8 cellular contexts compared by ENCODE assay signal in the genomic region with DNA sequence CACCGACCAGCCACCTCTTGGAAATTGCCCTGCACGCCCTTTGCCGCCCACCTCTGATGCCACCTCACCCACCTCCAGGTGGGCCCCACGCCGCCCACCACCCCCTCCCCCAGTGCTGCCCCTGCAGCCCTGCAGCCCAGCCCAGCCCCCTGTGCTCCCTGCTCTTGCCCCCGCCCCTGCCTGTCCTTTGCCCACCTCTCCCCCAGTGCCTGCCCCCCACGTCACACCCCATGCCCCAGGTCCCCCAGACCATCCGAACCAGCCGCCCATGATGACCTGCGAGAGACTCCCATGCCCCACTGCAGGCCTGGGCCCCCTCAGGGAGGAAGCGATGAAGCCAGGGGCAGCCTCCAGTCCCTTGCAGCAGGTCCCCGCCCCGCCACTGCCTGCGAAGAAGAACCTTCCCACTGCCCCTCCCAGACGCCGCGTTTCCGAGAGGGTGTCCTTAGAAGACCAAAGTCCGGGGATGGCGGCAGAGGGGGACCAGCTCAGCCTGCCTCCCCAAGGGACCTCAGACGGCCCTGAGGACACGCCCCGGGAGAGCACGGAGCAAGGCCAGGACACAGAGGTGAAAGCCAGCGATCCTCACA.
DNase-seq lines count a peak whose midpoint lies in the region; ATAC-seq, FAIRE-seq and TF ChIP-seq lines count a peak whose summit lies in the region.

No MANE protein-coding gene starts in this region.

- H3K4me3 ChIP-seq in right cardiac atrium (ENCODE audit: low read length), result no peak overlapping the region
- no peak overlapping the region for H3K4me3 ChIP-seq in SK-N-SH (ENCODE audit: low read depth in 2 of 2, low read length in 1 of 2)

- H3K36me3 ChIP-seq in SK-N-SH (replicated peaks in 1 of 2; ENCODE audit: control insufficient read depth in 1 of 2, insufficient read depth in 2 of 2, low read length in 1 of 2), result peaks cover 4 to 7% of the 10 kb centered on the region in 2 experiments

- no peaks in the 10 kb centered on the region for H4K20me1 ChIP-seq in SK-N-SH (ENCODE audit: insufficient read depth)

- H3K27ac ChIP-seq in right cardiac atrium (ENCODE audit: low read length) (no peak overlapping the region), SK-N-SH (ENCODE audit: low read depth in 2 of 2, low read length in 1 of 2) (no peak overlapping the region)

- H3K4me1 ChIP-seq in right cardiac atrium (ENCODE audit: control insufficient read depth, insufficient read depth, low read length) (no peaks in the 10 kb centered on the region), SK-N-SH (ENCODE audit: control insufficient read depth in 1 of 2, insufficient read depth in 2 of 2, low read depth in 1 of 2, low read length in 1 of 2) (peaks cover 5 to 17% of the 10 kb centered on the region in 2 experiments; a peak in 3 of 4 replicates)

- H3K9me3 ChIP-seq in right cardiac atrium (ENCODE audit: control insufficient read depth, low read length) (no peaks in the 10 kb centered on the region), SK-N-SH (no peaks in the 10 kb centered on the region)

- intact Hi-C loops in activated CD8-positive, alpha-beta T cell treated with anti-CD3 and anti-CD28 coated beads for 36 hours (cut with micrococcal nuclease), result loop anchor here (5.0 kb wide), 1 partner anchor 35 kb away; no protein-coding TSS in a partner anchor
- intact Hi-C loops in right cardiac atrium (cut with DNase I), result no loop called here

- WGBS in right cardiac atrium, result 80% methylated on average over 25 of the region's 25 CpGs
- 83% methylated on average over 16 of the region's 25 CpGs for WGBS in SK-N-SH (ENCODE audit: low lambda C conversion rate)

- H3K36me3 Mint-ChIP-seq in activated CD8-positive, alpha-beta T cell treated with anti-CD3 and anti-CD28 coated beads for 36 hours (ENCODE audit: low read depth), result peaks cover 59% of the 10 kb centered on the region

- H3K79me2 ChIP-seq in SK-N-SH (ENCODE audit: insufficient read depth), result peaks cover 5% of the 10 kb centered on the region; the same call in 1 of the 2 replicates

- TF ChIP-seq EP300 in SK-N-SH (IDR thresholded peaks at IDR 0.05; ENCODE audit: borderline replicate concordance in 1 of 2, low read depth in 1 of 2, low read length in 1 of 2), result no peak

- peaks cover 18% of the 10 kb centered on the region for H3F3A ChIP-seq in SK-N-SH (replicated peaks; ENCODE audit: insufficient read depth)

- no peaks in the 10 kb centered on the region for H3K9me3 Mint-ChIP-seq in activated CD8-positive, alpha-beta T cell treated with anti-CD3 and anti-CD28 coated beads for 36 hours

- CTCF ChIA-PET in activated CD8-positive, alpha-beta T cell treated with anti-CD3 and anti-CD28 coated beads for 36 hours (lab: Charles Lee), result interaction anchor here (0.9 to 5.5 kb wide), 7 partner anchors 16 to 74 kb away, joined by 3 to 38 read pairs (median 6); no protein-coding TSS in a partner anchor
- CTCF ChIA-PET in SK-N-SH (lab: Yijun Ruan, JAX) (interaction anchor here (0.9 to 1.3 kb wide), 2 partner anchors 29 to 32 kb away, joined by 3 to 4 read pairs; no protein-coding TSS in a partner anchor), HEK293T (lab: Yijun Ruan, JAX) (no interaction called here)

- POLR2A ChIA-PET in activated CD8-positive, alpha-beta T cell treated with anti-CD3 and anti-CD28 coated beads for 36 hours (lab: Charles Lee), result interaction anchor here (1.0 to 1.8 kb wide), 6 partner anchors 18 to 113 kb away, joined by 3 to 9 read pairs (median 4); no protein-coding TSS in a partner anchor
- POLR2A ChIA-PET in SK-N-SH (lab: Yijun Ruan, JAX) (no interaction called here), HEK293T (lab: Yijun Ruan, JAX) (no interaction called here)

- H3K27me3 Mint-ChIP-seq in activated CD8-positive, alpha-beta T cell treated with anti-CD3 and anti-CD28 coated beads for 36 hours, result no peaks in the 10 kb centered on the region

- H3K27ac Mint-ChIP-seq in activated CD8-positive, alpha-beta T cell treated with anti-CD3 and anti-CD28 coated beads for 36 hours, result peak overlapping the region; percentile 97

- no peak for FAIRE-seq in RCC 7860 (lab: Jason Lieb, UNC)

- no peaks in the 10 kb centered on the region for H3K9me2 ChIP-seq in SK-N-SH

- ATAC-seq in activated CD8-positive, alpha-beta T cell treated with anti-CD3 and anti-CD28 coated beads for 36 hours, result peak; percentile 7
- ATAC-seq in right cardiac atrium (peak; percentile 32 to 37), GM18907 (IDR thresholded peaks at IDR 0.05; ENCODE audit: unreplicated experiment) (no peak)

- no peak overlapping the region for H3K9ac ChIP-seq in SK-N-SH

- no peak for TF ChIP-seq RAD21 in SK-N-SH (IDR thresholded peaks at IDR 0.05; ENCODE audit: low read length)

- peak; percentile 50 for DNase-seq in GM20000 (ENCODE audit: low spot score)
- DNase-seq in activated CD8-positive, alpha-beta T cell treated with anti-CD3 and anti-CD28 coated beads for 36 hours, result peak; percentile 69
- peak; percentile 60 to 87 (median 78) for DNase-seq in right cardiac atrium
- DNase-seq in stimulated activated naive CD4-positive, alpha-beta T cell (lab: John Stamatoyannopoulos, UW), result peak in 4 of 6 experiments; percentile 14 to 39 (median 28)
- DNase-seq in SK-N-SH, result no peak
- no peak for DNase-seq in HEK293T (ENCODE audit: extremely low spot score)
- DNase-seq in RCC 7860 (ENCODE audit: low spot score), result no peak

- no peaks in the 10 kb centered on the region for H3K27me3 ChIP-seq in right cardiac atrium (ENCODE audit: control insufficient read depth, insufficient read depth)
- no peaks in the 10 kb centered on the region for H3K27me3 ChIP-seq in SK-N-SH (ENCODE audit: insufficient read depth)

- peaks cover 73% of the 10 kb centered on the region for H3K4me1 Mint-ChIP-seq in activated CD8-positive, alpha-beta T cell treated with anti-CD3 and anti-CD28 coated beads for 36 hours (ENCODE audit: low read depth)

- no peak overlapping the region for H3K4me2 ChIP-seq in SK-N-SH

- no peak overlapping the region for H2AFZ ChIP-seq in SK-N-SH (ENCODE audit: low read depth)

- TF ChIP-seq CTCF in GM20000 (IDR thresholded peaks at IDR 0.05; ENCODE audit: extremely low read depth, missing control alignments) (no peak), SK-N-SH (IDR thresholded peaks at IDR 0.05) (no peak)
- no peak for TF ChIP-seq CTCF in activated CD8-positive, alpha-beta T cell treated with anti-CD3 and anti-CD28 coated beads for 36 hours (IDR thresholded peaks at IDR 0.05)

- H3K4me3 Mint-ChIP-seq in activated CD8-positive, alpha-beta T cell treated with anti-CD3 and anti-CD28 coated beads for 36 hours, result peak overlapping the region; percentile 94

TF ChIP-seq in SK-N-SH, 30 proteins besides CTCF, POLR2A, EP300 and RAD21:
- TF ChIP-seq TCF12 (IDR thresholded peaks at IDR 0.05) (no peak), EZH2phosphoT487 (IDR thresholded peaks at IDR 0.05; ENCODE audit: borderline replicate concordance, low read depth) (no peak), TEAD4 (IDR thresholded peaks at IDR 0.05; ENCODE audit: borderline replicate concordance, insufficient read depth) (no peak), FOXJ3 (CRISPR knock-in tag; IDR thresholded peaks at IDR 0.05) (no peak), FOSL2 (IDR thresholded peaks at IDR 0.05; ENCODE audit: borderline replicate concordance, low read depth) (no peak), FOXM1 (IDR thresholded peaks at IDR 0.05; ENCODE audit: low read depth) (no peak), MXI1 (IDR thresholded peaks at IDR 0.05; ENCODE audit: low read depth, low read length) (no peak)
- TF ChIP-seq, protein P1, sequence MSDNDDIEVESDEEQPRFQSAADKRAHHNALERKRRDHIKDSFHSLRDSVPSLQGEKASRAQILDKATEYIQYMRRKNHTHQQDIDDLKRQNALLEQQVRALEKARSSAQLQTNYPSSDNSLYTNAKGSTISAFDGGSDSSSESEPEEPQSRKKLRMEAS (IDR thresholded peaks at IDR 0.05; ENCODE audit: low read depth), result no peak
- TF ChIP-seq, protein P2, sequence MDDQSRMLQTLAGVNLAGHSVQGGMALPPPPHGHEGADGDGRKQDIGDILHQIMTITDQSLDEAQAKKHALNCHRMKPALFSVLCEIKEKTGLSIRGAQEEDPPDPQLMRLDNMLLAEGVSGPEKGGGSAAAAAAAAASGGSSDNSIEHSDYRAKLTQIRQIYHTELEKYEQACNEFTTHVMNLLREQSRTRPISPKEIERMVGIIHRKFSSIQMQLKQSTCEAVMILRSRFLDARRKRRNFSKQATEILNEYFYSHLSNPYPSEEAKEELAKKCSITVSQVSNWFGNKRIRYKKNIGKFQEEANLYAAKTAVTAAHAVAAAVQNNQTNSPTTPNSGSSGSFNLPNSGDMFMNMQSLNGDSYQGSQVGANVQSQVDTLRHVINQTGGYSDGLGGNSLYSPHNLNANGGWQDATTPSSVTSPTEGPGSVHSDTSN (IDR thresholded peaks at IDR 0.05), result no peak

TF ChIP-seq in HEK293T, 16 proteins besides CTCF, POLR2A, EP300 and RAD21:
- TF ChIP-seq, protein P3, sequence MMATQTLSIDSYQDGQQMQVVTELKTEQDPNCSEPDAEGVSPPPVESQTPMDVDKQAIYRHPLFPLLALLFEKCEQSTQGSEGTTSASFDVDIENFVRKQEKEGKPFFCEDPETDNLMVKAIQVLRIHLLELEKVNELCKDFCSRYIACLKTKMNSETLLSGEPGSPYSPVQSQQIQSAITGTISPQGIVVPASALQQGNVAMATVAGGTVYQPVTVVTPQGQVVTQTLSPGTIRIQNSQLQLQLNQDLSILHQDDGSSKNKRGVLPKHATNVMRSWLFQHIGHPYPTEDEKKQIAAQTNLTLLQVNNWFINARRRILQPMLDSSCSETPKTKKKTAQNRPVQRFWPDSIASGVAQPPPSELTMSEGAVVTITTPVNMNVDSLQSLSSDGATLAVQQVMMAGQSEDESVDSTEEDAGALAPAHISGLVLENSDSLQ (IDR thresholded peaks at IDR 0.05), result no peak
- TF ChIP-seq CTBP1 (IDR thresholded peaks at IDR 0.05; ENCODE audit: borderline replicate concordance) (no peak), SP1 (IDR thresholded peaks at IDR 0.05) (no peak), FOXM1 (IDR thresholded peaks at IDR 0.05; ENCODE audit: borderline replicate concordance) (no peak), ZNF384 (IDR thresholded peaks at IDR 0.05) (no peak), FOXA1 (IDR thresholded peaks at IDR 0.05) (no peak), ELF4 (IDR thresholded peaks at IDR 0.05) (no peak), L3MBTL2 (conservative IDR thresholded peaks at IDR 0.05) (no peak), BHLHE40 (IDR thresholded peaks at IDR 0.05; ENCODE audit: borderline replicate concordance) (no peak), HDGF (IDR thresholded peaks at IDR 0.05; ENCODE audit: borderline replicate concordance) (no peak), NFRKB (IDR thresholded peaks at IDR 0.05) (no peak), FOXK2 (IDR thresholded peaks at IDR 0.05) (no peak), ARNT (IDR thresholded peaks at IDR 0.05) (no peak), TARDBP (IDR thresholded peaks at IDR 0.05) (no peak), SUZ12 (IDR thresholded peaks at IDR 0.05) (no peak), LEF1 (IDR thresholded peaks at IDR 0.05; ENCODE audit: borderline replicate concordance) (no peak)

Comparison
In these comparisons a context has a peak if more than half of its experiments do, and no peak if none do; other contexts are left out.
1. DNase-seq: peak in GM20000 (single experiment), activated CD8-positive, alpha-beta T cell treated with anti-CD3 and anti-CD28 coated beads for 36 hours (single experiment), right cardiac atrium (3 of 3) and stimulated activated naive CD4-positive, alpha-beta T cell (4 of 6); none in SK-N-SH (single experiment), HEK293T (single experiment) and RCC 7860 (single experiment).